8 cellular contexts compared by ENCODE assay signal in genomic region chr1:155325596-155325893, GRCh38. TPM values are rescaled to one million over a fixed set of nuclear protein-coding genes. Genes with fewer than 3 reads are reported as not detected.
DNase-seq lines count a peak whose midpoint lies in the region; ATAC-seq and TF ChIP-seq lines count a peak whose summit lies in the region.

No MANE protein-coding gene starts in this region.

- H3K27ac Mint-ChIP-seq in activated CD8-positive, alpha-beta memory T cell treated with anti-CD3 and anti-CD28 coated beads, Interleukin-2, amount 10 ng/mL, durations not matched to agents 7 days and 5 days = peak overlapping the region; percentile 50
- peak overlapping the region; percentile 68 for H3K27ac Mint-ChIP-seq in activated naive CD8-positive, alpha-beta T cell treated with anti-CD3 and anti-CD28 coated beads, Interleukin-2, amount 50 U/mL, for 24 hours
- H3K27ac Mint-ChIP-seq in immature natural killer cell = peak overlapping the region; percentile 51 to 88 (median 68)

- H3K4me3 ChIP-seq in stomach smooth muscle (ENCODE audit: low read length in 2 of 2) = peak overlapping the region in 1 of 2 donors; percentile 91

- H3K27ac ChIP-seq in stomach smooth muscle (ENCODE audit: low read length) = peak overlapping the region; percentile 88

- CTCF ChIA-PET in activated CD8-positive, alpha-beta memory T cell treated with anti-CD3 and anti-CD28 coated beads, Interleukin-2, amount 10 ng/mL, durations not matched to agents 7 days and 5 days (lab: Charles Lee) = interaction anchor here (4.4 to 7.1 kb wide), 2 partner anchors 47 to 74 kb away, joined by 26 to 160 read pairs; no protein-coding TSS in a partner anchor

- peaks cover 8% of the 10 kb centered on the region for H3K36me3 Mint-ChIP-seq in activated CD8-positive, alpha-beta memory T cell treated with anti-CD3 and anti-CD28 coated beads, Interleukin-2, amount 10 ng/mL, durations not matched to agents 7 days and 5 days
- H3K36me3 Mint-ChIP-seq in activated naive CD8-positive, alpha-beta T cell treated with anti-CD3 and anti-CD28 coated beads, Interleukin-2, amount 50 U/mL, for 24 hours (ENCODE audit: low read depth) = peaks cover 8% of the 10 kb centered on the region
- H3K36me3 Mint-ChIP-seq in immature natural killer cell = peaks cover 0 to 5% (median 1%) of the 10 kb centered on the region in 3 donors

- ATAC-seq in activated CD8-positive, alpha-beta memory T cell treated with anti-CD3 and anti-CD28 coated beads, Interleukin-2, amount 10 ng/mL, durations not matched to agents 7 days and 5 days = no peak
- no peak for ATAC-seq in activated naive CD8-positive, alpha-beta T cell treated with anti-CD3 and anti-CD28 coated beads, Interleukin-2, amount 50 U/mL, for 24 hours
- ATAC-seq in GM19452 (IDR thresholded peaks at IDR 0.05; ENCODE audit: unreplicated experiment) = no peak

- H3K4me3 Mint-ChIP-seq in activated CD8-positive, alpha-beta memory T cell treated with anti-CD3 and anti-CD28 coated beads, Interleukin-2, amount 10 ng/mL, durations not matched to agents 7 days and 5 days = peak overlapping the region; percentile 39
- H3K4me3 Mint-ChIP-seq in activated naive CD8-positive, alpha-beta T cell treated with anti-CD3 and anti-CD28 coated beads, Interleukin-2, amount 50 U/mL, for 24 hours = peak overlapping the region; percentile 55
- peak overlapping the region; percentile 42 to 85 (median 65) for H3K4me3 Mint-ChIP-seq in immature natural killer cell

- peaks cover 39% of the 10 kb centered on the region for H3K4me1 Mint-ChIP-seq in activated CD8-positive, alpha-beta memory T cell treated with anti-CD3 and anti-CD28 coated beads, Interleukin-2, amount 10 ng/mL, durations not matched to agents 7 days and 5 days
- peaks cover 27% of the 10 kb centered on the region for H3K4me1 Mint-ChIP-seq in activated naive CD8-positive, alpha-beta T cell treated with anti-CD3 and anti-CD28 coated beads, Interleukin-2, amount 50 U/mL, for 24 hours
- peaks cover 15 to 21% of the 10 kb centered on the region in 2 donors for H3K4me1 Mint-ChIP-seq in immature natural killer cell

- H3K27me3 Mint-ChIP-seq in activated CD8-positive, alpha-beta memory T cell treated with anti-CD3 and anti-CD28 coated beads, Interleukin-2, amount 10 ng/mL, durations not matched to agents 7 days and 5 days = no peaks in the 10 kb centered on the region
- no peaks in the 10 kb centered on the region for H3K27me3 Mint-ChIP-seq in activated naive CD8-positive, alpha-beta T cell treated with anti-CD3 and anti-CD28 coated beads, Interleukin-2, amount 50 U/mL, for 24 hours
- H3K27me3 Mint-ChIP-seq in immature natural killer cell (ENCODE audit: low read depth in 3 of 3) = peaks cover 0 to 7% (median 5%) of the 10 kb centered on the region in 3 donors

- in situ Hi-C loops in GM13976 (cut with MboI; ENCODE audit: low sequenced_read_pairs, unreplicated experiment) = loop anchor here (25.0 kb wide), 1 partner anchor 262 kb away; no protein-coding TSS in a partner anchor

- peaks cover 49% of the 10 kb centered on the region for H3K4me1 ChIP-seq in stomach smooth muscle (ENCODE audit: control insufficient read depth, insufficient read depth, low read length)

- peak overlapping the region; percentile 75 to 79 for H3K9ac ChIP-seq in stomach smooth muscle (ENCODE audit: low read length in 2 of 2)

- no peaks in the 10 kb centered on the region for H3K27me3 ChIP-seq in stomach smooth muscle (ENCODE audit: control insufficient read depth in 1 of 2, insufficient read depth in 2 of 2, low read length in 2 of 2)

- peaks cover 5 to 16% of the 10 kb centered on the region in 2 donors for H3K36me3 ChIP-seq in stomach smooth muscle (ENCODE audit: control insufficient read depth in 2 of 2, insufficient read depth in 2 of 2, low read length in 2 of 2)

- DNase-seq in activated CD8-positive, alpha-beta memory T cell treated with anti-CD3 and anti-CD28 coated beads, Interleukin-2, amount 10 ng/mL, durations not matched to agents 7 days and 5 days = no peak
- DNase-seq in activated CD8-positive, alpha-beta memory T cell treated with anti-CD3 and anti-CD28 coated beads for 24 hours = no peak
- no peak for DNase-seq in activated naive CD8-positive, alpha-beta T cell treated with anti-CD3 and anti-CD28 coated beads, Interleukin-2, amount 50 U/mL, for 24 hours
- DNase-seq in immature natural killer cell (no peak), GM13976 (ENCODE audit: low spot score) (no peak), NCI-H1417 treated with DMSO at 0.1 percent for 48 hours (lab: John Stamatoyannopoulos, UW) (no peak)

- H3K9me3 ChIP-seq in stomach smooth muscle (ENCODE audit: control insufficient read depth in 2 of 2, low read length in 2 of 2) = no peaks in the 10 kb centered on the region

- no peaks in the 10 kb centered on the region for H3K9me3 Mint-ChIP-seq in activated CD8-positive, alpha-beta memory T cell treated with anti-CD3 and anti-CD28 coated beads, Interleukin-2, amount 10 ng/mL, durations not matched to agents 7 days and 5 days (ENCODE audit: low read depth)
- H3K9me3 Mint-ChIP-seq in activated naive CD8-positive, alpha-beta T cell treated with anti-CD3 and anti-CD28 coated beads, Interleukin-2, amount 50 U/mL, for 24 hours = no peaks in the 10 kb centered on the region
- H3K9me3 Mint-ChIP-seq in immature natural killer cell = no peaks in the 10 kb centered on the region

- TF ChIP-seq CTCF in GM13976 (IDR thresholded peaks at IDR 0.05; ENCODE audit: borderline replicate concordance, control extremely low read depth, extremely low read depth, insufficient read depth, missing control alignments) = no peak

RNA-seq across cellular contexts. Expression of gene RUSC1, which starts 4.9 kb away (rescaled TPM):
- 10 to 100 TPM; 29.1 to 33.2 TPM for total RNA-seq in activated CD8-positive, alpha-beta memory T cell treated with anti-CD3 and anti-CD28 coated beads, Interleukin-2, amount 10 ng/mL, durations not matched to agents 7 days and 5 days
- polyA plus RNA-seq in immature natural killer cell = 10 to 100 TPM in 2 of 3 donors, 1 to 10 TPM in 1; 9.2 to 21.3 (median 18.1) TPM

RNA-seq across cellular contexts. Expression of gene FDPS, which starts 16.9 kb away (rescaled TPM):
- 100 to 1,000 TPM; 329 to 406 TPM for total RNA-seq in activated CD8-positive, alpha-beta memory T cell treated with anti-CD3 and anti-CD28 coated beads, Interleukin-2, amount 10 ng/mL, durations not matched to agents 7 days and 5 days
- polyA plus RNA-seq in immature natural killer cell = 100 to 1,000 TPM; 173 to 279 (median 206) TPM

RNA-seq across cellular contexts. Expression of gene PKLR, which starts 24.3 kb away (rescaled TPM):
- not detected for total RNA-seq in activated CD8-positive, alpha-beta memory T cell treated with anti-CD3 and anti-CD28 coated beads, Interleukin-2, amount 10 ng/mL, durations not matched to agents 7 days and 5 days
- not detected for polyA plus RNA-seq in immature natural killer cell

RNA-seq across cellular contexts. Expression of gene HCN3, which starts 48.3 kb away (rescaled TPM):
- total RNA-seq in activated CD8-positive, alpha-beta memory T cell treated with anti-CD3 and anti-CD28 coated beads, Interleukin-2, amount 10 ng/mL, durations not matched to agents 7 days and 5 days = 1 to 10 TPM; 5.4 to 6.1 TPM
- under 1 TPM in 1 of 3 donors, not detected in 2; 0.52 TPM for polyA plus RNA-seq in immature natural killer cell

RNA-seq across cellular contexts. Expression of gene CLK2, which starts 52.2 kb away (rescaled TPM):
- 100 to 1,000 TPM in 1 of 2 experiments, 10 to 100 TPM in 1; 94.8 to 108 TPM for total RNA-seq in activated CD8-positive, alpha-beta memory T cell treated with anti-CD3 and anti-CD28 coated beads, Interleukin-2, amount 10 ng/mL, durations not matched to agents 7 days and 5 days
- 10 to 100 TPM in 1 of 3 donors, 1 to 10 TPM in 2; 5.8 to 15.6 (median 6.2) TPM for polyA plus RNA-seq in immature natural killer cell
